Comparison of ENCODE assay signal across 38 cellular contexts in genomic region chr2:110682267-110682666, GRCh38. TPM values are rescaled to one million over a fixed set of nuclear protein-coding genes. Genes with fewer than 3 reads are reported as not detected.
"Had no signal": no experiment of that assay in that cellular context is flagged by ENCODE, and none has a peak within 500 bp of the region (broad histone marks: within the 10 kb centered on the region; RNA-seq: fewer than 3 reads in every experiment).

No MANE protein-coding gene starts in this region.

- DNase-seq: Karpas-422, Kasumi-1, MG63, MV-4-11, NCI-H1048, NCI-H1092, NCI-H1092 treated with DMSO at 0.1 percent for 48 hours, NCI-H1105, NCI-H1105 treated with DMSO at 0.1 percent for 48 hours, NCI-H1417, NCI-H1417 treated with DMSO at 0.1 percent for 48 hours, NCI-H1436, NCI-H1436 treated with DMSO at 0.1 percent for 48 hours, NCI-H146, NCI-H1694, NCI-H1694 treated with DMSO at 0.1 percent for 48 hours, NCI-H187, NCI-H187 treated with DMSO at 0.1 percent for 48 hours, NCI-H1930, NCI-H2029, NCI-H2029 treated with DMSO at 0.1 percent for 48 hours, NCI-H2081, NCI-H2081 treated with DMSO at 0.1 percent for 48 hours, NCI-H2107, NCI-H2171, NCI-H2171 treated with DMSO at 0.1 percent for 48 hours, NCI-H2227 treated with DMSO at 0.1 percent for 48 hours, NCI-H226, NCI-H345, NCI-H446, NCI-H446 treated with DMSO at 0.1 percent for 48 hours, NCI-H510A, NCI-H510A treated with DMSO at 0.1 percent for 48 hours, NCI-H524 had no signal

- H3K9me3 ChIP-seq: MG63 had no signal

- H3K4me3 ChIP-seq: MG63 had no signal

- H3K27me3 ChIP-seq: MG63 had no signal

- H3K36me3 ChIP-seq: MG63 had no signal

RNA-seq across cellular contexts. Expression of gene ACOXL, which starts 50.1 kb away (rescaled TPM):
- total RNA-seq: LHCN-M2, M059J, MCF 10A, NCI-H460 had no signal
